19 cellular contexts compared by ENCODE assay signal in genomic region chr13:95740921-95741320, GRCh38.
DNase-seq lines count a peak whose midpoint lies in the region; ATAC-seq, FAIRE-seq and TF ChIP-seq lines count a peak whose summit lies in the region.
"Had no signal": no experiment of that assay in that cellular context is flagged by ENCODE, and none has a peak within 500 bp of the region (broad histone marks: within the 10 kb centered on the region; RNA-seq: fewer than 3 reads in every experiment).

No MANE protein-coding gene starts in this region.

- ATAC-seq in HCT116 (no peak), GM18505 (IDR thresholded peaks at IDR 0.05; ENCODE audit: unreplicated experiment) (no peak)

- peaks cover 18% of the 10 kb centered on the region for H3K9me3 Mint-ChIP-seq in endodermal cell
- H3K9me3 Mint-ChIP-seq in nephron progenitor cell: peaks cover 39% of the 10 kb centered on the region
- H3K9me3 Mint-ChIP-seq: CD4-positive, alpha-beta T cell had no signal

- H3K36me3 Mint-ChIP-seq in endodermal cell (ENCODE audit: low read depth) (peaks cover 4% of the 10 kb centered on the region), nephron progenitor cell (ENCODE audit: low read depth) (peaks cover 20% of the 10 kb centered on the region)

- CTCF ChIA-PET in HCT116 (lab: Charles Lee): no interaction called here

- TSS peak; percentile 47 for BruUV-seq in HCT116 (replicated peaks; lab: Mats Ljungman, UMichigan)

- H3K36me3 ChIP-seq in HCT116 (ENCODE audit: control insufficient read depth in 1 of 2, insufficient read depth in 2 of 2, low read length in 2 of 2) (no peaks in the 10 kb centered on the region), endodermal cell (ENCODE audit: control insufficient read depth, insufficient read depth, low read length) (no peaks in the 10 kb centered on the region)

- H3K9me3 ChIP-seq in HCT116 (ENCODE audit: control insufficient read depth in 1 of 2, insufficient read depth in 1 of 2, low read depth in 1 of 2, low read length in 2 of 2) (no peaks in the 10 kb centered on the region), endodermal cell (ENCODE audit: control insufficient read depth, low read length) (peaks cover 7% of the 10 kb centered on the region)

- no peak for FAIRE-seq in GM12892 (lab: Jason Lieb, UNC)
- FAIRE-seq: D721Med, H54 had no signal

- peaks cover 26% of the 10 kb centered on the region for H3K79me2 ChIP-seq in HCT116 (ENCODE audit: insufficient read depth, low read length)

- TF ChIP-seq CTCF in AG10803 (conservative IDR thresholded peaks at IDR 0.05; ENCODE audit: low read length): no peak
- no peak for TF ChIP-seq CTCF in HCT116 (IDR thresholded peaks at IDR 0.05 in 2 of 3, conservative IDR thresholded peaks at IDR 0.05 in 1 of 3; ENCODE audit: borderline replicate concordance in 1 of 3, insufficient read depth in 1 of 3, low read depth in 2 of 3, low read length in 2 of 3)
- TF ChIP-seq CTCF in endodermal cell (conservative IDR thresholded peaks at IDR 0.05): no peak
- no peak for TF ChIP-seq CTCF in nephron progenitor cell (IDR thresholded peaks at IDR 0.05)

- TF ChIP-seq POLR2A in HCT116 (IDR thresholded peaks at IDR 0.05; ENCODE audit: borderline replicate concordance, extremely low read depth, insufficient read depth, insufficient read length): no peak
- TF ChIP-seq POLR2A in GM12892 (IDR thresholded peaks at IDR 0.05; ENCODE audit: low read depth, low read length): no peak
- TF ChIP-seq POLR2A in GM18505 (IDR thresholded peaks at IDR 0.05; ENCODE audit: borderline replicate concordance, extremely low read depth, insufficient read depth, insufficient read length): no peak

- H3K27me3 ChIP-seq in HCT116 (ENCODE audit: insufficient read depth, low read length) (no peaks in the 10 kb centered on the region), endodermal cell (ENCODE audit: control insufficient read depth, insufficient read depth, low read length, poor library complexity, severe bottlenecking) (no peaks in the 10 kb centered on the region)

- no peak overlapping the region for H2AFZ ChIP-seq in HCT116 (ENCODE audit: low read depth, low read length, poor library complexity, severe bottlenecking)
- H2AFZ ChIP-seq: PC-9 had no signal

- no peaks in the 10 kb centered on the region for H3K9me2 ChIP-seq in HCT116 (ENCODE audit: insufficient read depth)

- no peak overlapping the region for H3K4me3 ChIP-seq in AG10803 (ENCODE audit: low read length)
- peak overlapping the region; percentile 39 to 46 for H3K4me3 ChIP-seq in HCT116 (replicated peaks in 1 of 2; ENCODE audit: low read depth in 1 of 2, low read length in 2 of 2)
- peak overlapping the region; percentile 61 for H3K4me3 ChIP-seq in endodermal cell (ENCODE audit: low read length)
- H3K4me3 ChIP-seq: PC-9 had no signal

- H3K4me1 Mint-ChIP-seq in endodermal cell: no peaks in the 10 kb centered on the region
- H3K4me1 Mint-ChIP-seq in nephron progenitor cell: peaks cover 13% of the 10 kb centered on the region

- RAD21 ChIA-PET in HCT116 (lab: Charles Lee; ENCODE audit: low non-redundant PET in 1 of 2, low total read pairs in 2 of 2, uncharacterized antibody in 2 of 2, unreplicated experiment in 2 of 2): no interaction called here

- H3K4me1 ChIP-seq in HCT116 (ENCODE audit: control insufficient read depth in 1 of 2, insufficient read depth in 2 of 2, low read length in 2 of 2) (peaks cover 3 to 13% of the 10 kb centered on the region in 2 experiments; a peak in 3 of 4 replicates), endodermal cell (ENCODE audit: control insufficient read depth, insufficient read depth, low read length) (peaks cover 1% of the 10 kb centered on the region)

- peak overlapping the region; percentile 17 for H3K27ac Mint-ChIP-seq in endodermal cell
- H3K27ac Mint-ChIP-seq in nephron progenitor cell: no peak overlapping the region
- H3K27ac Mint-ChIP-seq: CD4-positive, alpha-beta T cell had no signal

- intact Hi-C loops in HCT116 (cut with micrococcal nuclease): no loop called here

- no peaks in the 10 kb centered on the region for H4K20me1 ChIP-seq in HCT116 (ENCODE audit: insufficient read depth)

- H3K27ac ChIP-seq in HCT116 (ENCODE audit: low read depth, low read length) (peak overlapping the region; percentile 53), endodermal cell (ENCODE audit: low read depth, low read length) (no peak overlapping the region)
- H3K27ac ChIP-seq: PC-9 had no signal

- peak overlapping the region; percentile 65 for H3K4me2 ChIP-seq in HCT116 (ENCODE audit: low read length)
- H3K4me2 ChIP-seq: PC-9 had no signal

- DNase-seq in AG10803 (ENCODE audit: low read depth) (peak; percentile 5), HCT116 (ENCODE audit: low read depth, low spot score) (no peak), endodermal cell (no peak), nephron progenitor cell (no peak), GM12892 (ENCODE audit: insufficient read length) (no peak), iPS-NIHi7 (ENCODE audit: extremely low spot score) (no peak), NCI-H1092 treated with DMSO at 0.1 percent for 48 hours (lab: John Stamatoyannopoulos, UW) (no peak)
- DNase-seq: CD4-positive, alpha-beta T cell; DMS79 treated with DMSO at 0.1 percent for 48 hours; GF-D8; NCI-H146; NCI-H2107; NCI-H226; NCI-H526; NK-92 treated with Interleukin-12 subunit alpha and Interleukin-12 subunit beta, amount 100 ng/mL, for 24 hours; PC-9 had no signal

- H3K27me3 Mint-ChIP-seq in endodermal cell (ENCODE audit: insufficient read depth) (no peaks in the 10 kb centered on the region), nephron progenitor cell (ENCODE audit: low read depth, poor library complexity) (peaks cover 3% of the 10 kb centered on the region)
- H3K27me3 Mint-ChIP-seq: CD4-positive, alpha-beta T cell had no signal

- TF ChIP-seq RAD21 in HCT116 (IDR thresholded peaks at IDR 0.05; ENCODE audit: low read depth): no peak

- H3K4me3 Mint-ChIP-seq in endodermal cell: peak overlapping the region; percentile 57
- H3K4me3 Mint-ChIP-seq in nephron progenitor cell: peak overlapping the region; percentile 44
- H3K4me3 Mint-ChIP-seq: CD4-positive, alpha-beta T cell had no signal

- POLR2A ChIA-PET in HCT116 (lab: Charles Lee): no interaction called here

- H3K9ac ChIP-seq in HCT116 (ENCODE audit: low read length): 0 out of 2 replicates have a peak overlapping the region, but pooled peaks have one; percentile 25
- H3K9ac ChIP-seq in endodermal cell (ENCODE audit: extremely low read depth, low read length, poor library complexity, severe bottlenecking): no peak overlapping the region

TF ChIP-seq in HCT116, 20 proteins besides CTCF, POLR2A, EP300 and RAD21 (continues in another document):
- TF ChIP-seq JUND (IDR thresholded peaks at IDR 0.05) (no peak), REST (IDR thresholded peaks at IDR 0.05; ENCODE audit: low read depth) (no peak), YY1 (IDR thresholded peaks at IDR 0.05; ENCODE audit: extremely low read depth, insufficient replicate concordance, low read depth, low read length) (no peak), ZNF274 (IDR thresholded peaks at IDR 0.05; ENCODE audit: low read depth, low read length) (no peak), TCF7L2 (IDR thresholded peaks at IDR 0.05; ENCODE audit: borderline replicate concordance, extremely low read depth, insufficient read depth, insufficient read length) (no peak), EZH2 (IDR thresholded peaks at IDR 0.05) (no peak), ZFX (IDR thresholded peaks at IDR 0.05) (no peak), ELF1 (IDR thresholded peaks at IDR 0.05; ENCODE audit: borderline replicate concordance, low read depth) (no peak), SIN3A (IDR thresholded peaks at IDR 0.05; ENCODE audit: low read depth) (no peak), SP1 (IDR thresholded peaks at IDR 0.05; ENCODE audit: low read depth) (no peak), EGR1 (IDR thresholded peaks at IDR 0.05; ENCODE audit: low read depth) (no peak), EZH2phosphoT487 (IDR thresholded peaks at IDR 0.05; ENCODE audit: borderline replicate concordance) (no peak), FOSL1 (IDR thresholded peaks at IDR 0.05; ENCODE audit: low read depth) (no peak), CEBPB (IDR thresholded peaks at IDR 0.05; ENCODE audit: low read depth) (no peak), MAX (IDR thresholded peaks at IDR 0.05) (no peak), ATF3 (IDR thresholded peaks at IDR 0.05) (no peak), CBX3 (IDR thresholded peaks at IDR 0.05; ENCODE audit: low read depth) (no peak), POLR2AphosphoS5 (IDR thresholded peaks at IDR 0.05; ENCODE audit: low read depth, low read length) (no peak), SRF (IDR thresholded peaks at IDR 0.05; ENCODE audit: low read depth) (no peak)
